1 cellular context compared by ENCODE assay signal in the genomic region with DNA sequence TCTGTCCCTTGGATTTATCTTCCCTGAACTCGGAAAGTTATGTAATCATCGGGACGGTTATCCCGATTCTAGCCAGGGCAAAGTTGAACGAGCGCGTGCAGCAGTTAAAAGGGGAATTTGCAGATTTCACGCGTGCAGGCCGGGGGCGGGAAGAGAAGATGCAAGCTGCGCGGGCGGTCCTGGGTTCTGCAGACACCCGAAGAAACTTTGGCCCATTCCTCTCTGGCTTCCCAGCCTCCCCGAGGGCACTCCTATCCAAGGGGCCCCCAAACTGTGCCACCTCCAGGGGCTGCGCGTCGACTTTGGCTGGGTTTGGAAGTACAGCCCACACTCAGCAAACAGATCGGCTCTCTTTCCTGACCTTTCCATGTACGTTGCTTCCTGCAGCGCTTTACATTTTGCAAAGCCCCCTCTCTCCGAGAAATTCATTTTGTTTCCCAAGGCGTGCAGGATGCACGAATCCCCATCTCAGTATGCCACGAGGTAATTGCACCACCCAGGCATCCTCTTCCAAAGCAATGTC.
TF ChIP-seq lines count a peak whose summit lies in the region.

No MANE protein-coding gene starts in this region.

TF ChIP-seq in HEK293, 187 proteins besides CTCF, POLR2A, EP300 and RAD21 (continued from another document and continues in another):
- TF ChIP-seq REST (tag by site-specific recombination; IDR thresholded peaks at IDR 0.05) (no peak), ZNF335 (tag by site-specific recombination; conservative IDR thresholded peaks at IDR 0.05) (no peak), GLIS1 (tag by site-specific recombination; IDR thresholded peaks at IDR 0.05) (0 out of 2 replicates have a peak, but pooled peaks have one; percentile 7), KLF16 (tag by site-specific recombination; IDR thresholded peaks at IDR 0.05) (no peak), ZNF211 (tag by site-specific recombination; IDR thresholded peaks at IDR 0.05; ENCODE audit: low read depth) (no peak), ZBTB8A (tag by site-specific recombination; IDR thresholded peaks at IDR 0.05) (no peak), ZBTB49 (tag by site-specific recombination; IDR thresholded peaks at IDR 0.05; ENCODE audit: low read depth) (no peak), ZNF560 (tag by site-specific recombination; IDR thresholded peaks at IDR 0.05; ENCODE audit: borderline replicate concordance) (no peak), ZNF169 (tag by site-specific recombination; IDR thresholded peaks at IDR 0.05) (no peak), ZBTB21 (tag by site-specific recombination; IDR thresholded peaks at IDR 0.05) (no peak), ZNF639 (tag by site-specific recombination; IDR thresholded peaks at IDR 0.05) (no peak), ZNF18 (tag by site-specific recombination; IDR thresholded peaks at IDR 0.05) (no peak), ZNF514 (tag by site-specific recombination; IDR thresholded peaks at IDR 0.05) (no peak), ZSCAN4 (tag by site-specific recombination; IDR thresholded peaks at IDR 0.05) (no peak), ZNF138 (tag by site-specific recombination; IDR thresholded peaks at IDR 0.05; ENCODE audit: borderline replicate concordance) (no peak), ZNF398 (tag by site-specific recombination; IDR thresholded peaks at IDR 0.05) (no peak), ZNF23 (tag by site-specific recombination; IDR thresholded peaks at IDR 0.05; ENCODE audit: borderline replicate concordance) (no peak), ZNF558 (tag by site-specific recombination; IDR thresholded peaks at IDR 0.05) (no peak), ZNF544 (tag by site-specific recombination; IDR thresholded peaks at IDR 0.05) (no peak), IKZF3 (tag by site-specific recombination; IDR thresholded peaks at IDR 0.05) (0 out of 2 replicates have a peak, but pooled peaks have one; percentile 26), ZNF426 (tag by site-specific recombination; IDR thresholded peaks at IDR 0.05) (no peak), ZNF473 (tag by site-specific recombination; IDR thresholded peaks at IDR 0.05) (no peak)
- TF ChIP-seq, protein P1, sequence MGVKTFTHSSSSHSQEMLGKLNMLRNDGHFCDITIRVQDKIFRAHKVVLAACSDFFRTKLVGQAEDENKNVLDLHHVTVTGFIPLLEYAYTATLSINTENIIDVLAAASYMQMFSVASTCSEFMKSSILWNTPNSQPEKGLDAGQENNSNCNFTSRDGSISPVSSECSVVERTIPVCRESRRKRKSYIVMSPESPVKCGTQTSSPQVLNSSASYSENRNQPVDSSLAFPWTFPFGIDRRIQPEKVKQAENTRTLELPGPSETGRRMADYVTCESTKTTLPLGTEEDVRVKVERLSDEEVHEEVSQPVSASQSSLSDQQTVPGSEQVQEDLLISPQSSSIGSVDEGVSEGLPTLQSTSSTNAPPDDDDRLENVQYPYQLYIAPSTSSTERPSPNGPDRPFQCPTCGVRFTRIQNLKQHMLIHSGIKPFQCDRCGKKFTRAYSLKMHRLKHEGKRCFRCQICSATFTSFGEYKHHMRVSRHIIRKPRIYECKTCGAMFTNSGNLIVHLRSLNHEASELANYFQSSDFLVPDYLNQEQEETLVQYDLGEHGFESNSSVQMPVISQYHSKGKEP (tag by site-specific recombination; IDR thresholded peaks at IDR 0.05), result no peak
- TF ChIP-seq, protein P2, sequence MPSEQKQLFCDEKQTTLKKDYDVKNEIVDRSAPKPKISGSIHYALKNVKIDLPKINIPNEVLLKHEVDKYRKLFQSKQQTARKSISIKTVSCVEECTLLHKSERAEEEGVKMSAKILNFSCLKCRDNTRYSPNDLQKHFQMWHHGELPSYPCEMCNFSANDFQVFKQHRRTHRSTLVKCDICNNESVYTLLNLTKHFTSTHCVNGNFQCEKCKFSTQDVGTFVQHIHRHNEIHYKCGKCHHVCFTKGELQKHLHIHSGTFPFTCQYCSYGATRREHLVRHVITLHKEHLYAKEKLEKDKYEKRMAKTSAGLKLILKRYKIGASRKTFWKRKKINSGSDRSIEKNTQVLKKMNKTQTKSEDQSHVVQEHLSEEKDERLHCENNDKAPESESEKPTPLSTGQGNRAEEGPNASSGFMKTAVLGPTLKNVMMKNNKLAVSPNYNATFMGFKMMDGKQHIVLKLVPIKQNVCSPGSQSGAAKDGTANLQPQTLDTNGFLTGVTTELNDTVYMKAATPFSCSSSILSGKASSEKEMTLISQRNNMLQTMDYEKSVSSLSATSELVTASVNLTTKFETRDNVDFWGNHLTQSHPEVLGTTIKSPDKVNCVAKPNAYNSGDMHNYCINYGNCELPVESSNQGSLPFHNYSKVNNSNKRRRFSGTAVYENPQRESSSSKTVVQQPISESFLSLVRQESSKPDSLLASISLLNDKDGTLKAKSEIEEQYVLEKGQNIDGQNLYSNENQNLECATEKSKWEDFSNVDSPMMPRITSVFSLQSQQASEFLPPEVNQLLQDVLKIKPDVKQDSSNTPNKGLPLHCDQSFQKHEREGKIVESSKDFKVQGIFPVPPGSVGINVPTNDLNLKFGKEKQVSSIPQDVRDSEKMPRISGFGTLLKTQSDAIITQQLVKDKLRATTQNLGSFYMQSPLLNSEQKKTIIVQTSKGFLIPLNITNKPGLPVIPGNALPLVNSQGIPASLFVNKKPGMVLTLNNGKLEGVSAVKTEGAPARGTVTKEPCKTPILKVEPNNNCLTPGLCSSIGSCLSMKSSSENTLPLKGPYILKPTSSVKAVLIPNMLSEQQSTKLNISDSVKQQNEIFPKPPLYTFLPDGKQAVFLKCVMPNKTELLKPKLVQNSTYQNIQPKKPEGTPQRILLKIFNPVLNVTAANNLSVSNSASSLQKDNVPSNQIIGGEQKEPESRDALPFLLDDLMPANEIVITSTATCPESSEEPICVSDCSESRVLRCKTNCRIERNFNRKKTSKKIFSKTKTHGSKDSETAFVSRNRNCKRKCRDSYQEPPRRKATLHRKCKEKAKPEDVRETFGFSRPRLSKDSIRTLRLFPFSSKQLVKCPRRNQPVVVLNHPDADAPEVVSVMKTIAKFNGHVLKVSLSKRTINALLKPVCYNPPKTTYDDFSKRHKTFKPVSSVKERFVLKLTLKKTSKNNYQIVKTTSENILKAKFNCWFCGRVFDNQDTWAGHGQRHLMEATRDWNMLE (tag by site-specific recombination; conservative IDR thresholded peaks at IDR 0.05; ENCODE audit: low read depth), result no peak
- TF ChIP-seq, protein P3, sequence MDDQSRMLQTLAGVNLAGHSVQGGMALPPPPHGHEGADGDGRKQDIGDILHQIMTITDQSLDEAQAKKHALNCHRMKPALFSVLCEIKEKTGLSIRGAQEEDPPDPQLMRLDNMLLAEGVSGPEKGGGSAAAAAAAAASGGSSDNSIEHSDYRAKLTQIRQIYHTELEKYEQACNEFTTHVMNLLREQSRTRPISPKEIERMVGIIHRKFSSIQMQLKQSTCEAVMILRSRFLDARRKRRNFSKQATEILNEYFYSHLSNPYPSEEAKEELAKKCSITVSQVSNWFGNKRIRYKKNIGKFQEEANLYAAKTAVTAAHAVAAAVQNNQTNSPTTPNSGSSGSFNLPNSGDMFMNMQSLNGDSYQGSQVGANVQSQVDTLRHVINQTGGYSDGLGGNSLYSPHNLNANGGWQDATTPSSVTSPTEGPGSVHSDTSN (CRISPR knock-in tag; IDR thresholded peaks at IDR 0.05), result no peak
